ENCODE assay signal across 25 cellular contexts in genomic region chr7:49937608-49938007, GRCh38.
"Had no signal": no experiment of that assay in that cellular context is flagged by ENCODE, and none has a peak within 500 bp of the region (broad histone marks: within the 10 kb centered on the region; RNA-seq: fewer than 3 reads in every experiment).

No MANE protein-coding gene starts in this region.

- H3K4me3 ChIP-seq: ascending aorta, breast epithelium, cardiac muscle cell, colonic mucosa, esophagus squamous epithelium had no signal

- H3K9me3 ChIP-seq: ascending aorta, colonic mucosa had no signal

- H3K27me3 ChIP-seq: ascending aorta, breast epithelium, cardiac muscle cell, colonic mucosa, esophagus squamous epithelium had no signal

- H3K36me3 ChIP-seq: ascending aorta, breast epithelium, cardiac muscle cell, colonic mucosa, esophagus squamous epithelium had no signal

- DNase-seq: activated CD4-positive, alpha-beta T cell treated with anti-CD3 and anti-CD28 coated beads for 1 hour; activated CD4-positive, alpha-beta T cell treated with anti-CD3 and anti-CD28 coated beads for 4 hours; activated CD4-positive, alpha-beta T cell treated with anti-CD3 and anti-CD28 coated beads, Interleukin-2, amount 10 ng/mL, durations not matched to agents 7 days and 5 days; activated CD4-positive, alpha-beta T cell treated with anti-CD3 and anti-CD28 coated beads, Interleukin-2, amount 50 U/mL, for 4 hours; activated CD8-positive, alpha-beta memory T cell treated with anti-CD3 and anti-CD28 coated beads for 24 hours; activated CD8-positive, alpha-beta T cell treated with anti-CD3 and anti-CD28 coated beads for 36 hours; activated effector memory CD4-positive, alpha-beta T cell treated with anti-CD3 and anti-CD28 coated beads, Interleukin-2, amount 50 U/mL, for 16 hours; activated naive CD4-positive, alpha-beta T cell treated with anti-CD3 and anti-CD28 coated beads for 36 hours; activated naive CD8-positive, alpha-beta T cell treated with anti-CD3 and anti-CD28 coated beads, Interleukin-2, amount 10 ng/mL, durations not matched to agents 7 days and 5 days; activated T-cell treated with anti-CD3 and anti-CD28 coated beads, Interleukin-2, amount 50 U/mL, for 48 hours; central memory CD4-positive, alpha-beta T cell; cerebellar nuclear complex; colonic mucosa; effector CD8-positive, alpha-beta T cell; esophagus squamous epithelium; foreskin melanocyte; head of caudate nucleus; T-helper 2 cell had no signal

- ATAC-seq: activated CD8-positive, alpha-beta T cell treated with anti-CD3 and anti-CD28 coated beads for 36 hours; activated naive CD4-positive, alpha-beta T cell treated with anti-CD3 and anti-CD28 coated beads, Interleukin-2, amount 50 U/mL, for 72 hours; WTC11 had no signal

- H3K4me1 ChIP-seq: ascending aorta, breast epithelium, colonic mucosa, esophagus squamous epithelium had no signal

- H3K27ac ChIP-seq: ascending aorta, breast epithelium, cardiac muscle cell, colonic mucosa, epithelial cell of prostate, esophagus squamous epithelium, VCaP had no signal
